In genomic region chr7:100407285-100408180, GRCh38 we compare ENCODE assay signal across 8 cellular contexts. TPM values are rescaled to one million over a fixed set of nuclear protein-coding genes. Genes with fewer than 3 reads are reported as not detected.
A peak's percentile ranks its signal among the peaks of the same experiment; 100 is the strongest.
DNase-seq lines count a peak whose midpoint lies in the region; ATAC-seq, FAIRE-seq and TF ChIP-seq lines count a peak whose summit lies in the region.

No MANE protein-coding gene starts in this region.

- H3K27me3 Mint-ChIP-seq in endodermal cell (ENCODE audit: insufficient read depth): peaks cover 18% of the 10 kb centered on the region
- H3K27me3 Mint-ChIP-seq in naive B cell: no peaks in the 10 kb centered on the region

- H3K9me3 Mint-ChIP-seq in endodermal cell: no peaks in the 10 kb centered on the region
- no peaks in the 10 kb centered on the region for H3K9me3 Mint-ChIP-seq in naive B cell

- no peak for FAIRE-seq in H54 (lab: Jason Lieb, UNC)

- TF ChIP-seq CTCF in WERI-Rb-1 (IDR thresholded peaks at IDR 0.05; ENCODE audit: low read depth, low read length) (peak; percentile 58), endodermal cell (conservative IDR thresholded peaks at IDR 0.05) (peak; percentile 84)

- no peaks in the 10 kb centered on the region for H3K36me3 Mint-ChIP-seq in endodermal cell (ENCODE audit: low read depth)
- H3K36me3 Mint-ChIP-seq in naive B cell: no peaks in the 10 kb centered on the region

- H3K4me3 Mint-ChIP-seq in endodermal cell: no peak overlapping the region
- H3K4me3 Mint-ChIP-seq in naive B cell: no peak overlapping the region

- peak; percentile 64 for ATAC-seq in GM21390 (IDR thresholded peaks at IDR 0.05; ENCODE audit: unreplicated experiment)
- peak; percentile 92 to 95 for ATAC-seq in naive B cell (ENCODE audit: low read depth in 2 of 2)
- no peak for ATAC-seq in GM18858 (IDR thresholded peaks at IDR 0.05; ENCODE audit: unreplicated experiment)

- H3K27ac Mint-ChIP-seq in endodermal cell (no peak overlapping the region), naive B cell (peak overlapping the region in 5 of 6 donors; percentile 7 to 59 (median 31))

- no peaks in the 10 kb centered on the region for H3K27me3 ChIP-seq in WERI-Rb-1 (ENCODE audit: insufficient read depth, low read depth, severe bottlenecking)
- H3K27me3 ChIP-seq in endodermal cell (ENCODE audit: control insufficient read depth, insufficient read depth, low read length, poor library complexity, severe bottlenecking): peaks cover 25% of the 10 kb centered on the region

- H3K9ac ChIP-seq in endodermal cell (ENCODE audit: extremely low read depth, low read length, poor library complexity, severe bottlenecking): no peak overlapping the region

- no peaks in the 10 kb centered on the region for H3K4me1 ChIP-seq in endodermal cell (ENCODE audit: control insufficient read depth, insufficient read depth, low read length)

- 60 to 67% methylated on average over 10 to 12 of the region's 12 CpGs for WGBS in endodermal cell (ENCODE audit: insufficient coverage in 1 of 2, insufficient read length in 1 of 2), 2 experiments

- no peaks in the 10 kb centered on the region for H3K9me3 ChIP-seq in WERI-Rb-1 (ENCODE audit: severe bottlenecking)
- no peaks in the 10 kb centered on the region for H3K9me3 ChIP-seq in endodermal cell (ENCODE audit: control insufficient read depth, low read length)

- H3K36me3 ChIP-seq in WERI-Rb-1: no peaks in the 10 kb centered on the region
- H3K36me3 ChIP-seq in endodermal cell (ENCODE audit: control insufficient read depth, insufficient read depth, low read length): no peaks in the 10 kb centered on the region

- peak; percentile 16 for DNase-seq in COLO668 (lab: John Stamatoyannopoulos, UW; ENCODE audit: unreplicated experiment)
- DNase-seq in NCI-H1930 (lab: John Stamatoyannopoulos, UW): peak; percentile 26 to 43
- peak; percentile 35 for DNase-seq in WERI-Rb-1
- DNase-seq in endodermal cell: peak; percentile 69
- DNase-seq in naive B cell: peak; percentile 72
- no peak for DNase-seq in H54 (ENCODE audit: insufficient read length, low spot score)

- H3K4me1 Mint-ChIP-seq in endodermal cell (peaks cover 5% of the 10 kb centered on the region), naive B cell (peaks cover 0 to 16% (median 11%) of the 10 kb centered on the region in 3 donors)

- H3K27ac ChIP-seq in WERI-Rb-1: no peak overlapping the region
- H3K27ac ChIP-seq in endodermal cell (ENCODE audit: low read depth, low read length): no peak overlapping the region

- TF ChIP-seq POLR2A in H54 (IDR thresholded peaks at IDR 0.05; ENCODE audit: low read depth, low read length): no peak

- H3K4me3 ChIP-seq in WERI-Rb-1 (ENCODE audit: low read depth, low read length) (no peak overlapping the region), endodermal cell (ENCODE audit: low read length) (no peak overlapping the region)

RNA-seq across cellular contexts. Expression of gene ZCWPW1, which starts 21.0 kb away (rescaled TPM):
- 1 to 10 TPM; 1.9 to 2.3 TPM for total RNA-seq in endodermal cell
- 2.0 TPM for polyA plus RNA-seq in endodermal cell (2013, experiment 1 of 2)
- 2.4 TPM for polyA plus RNA-seq in endodermal cell (2013, experiment 2 of 2)
- 10 to 100 TPM in 5 of 6 donors, 1 to 10 TPM in 1; 9.4 to 24.9 (median 13.3) TPM for polyA plus RNA-seq in naive B cell (ENCODE audit: low read depth in 6 of 6)

RNA-seq across cellular contexts. Expression of gene MEPCE, which starts 22.1 kb away (rescaled TPM):
- 10 to 100 TPM; 32.9 to 48.0 TPM for total RNA-seq in endodermal cell
- 37.6 TPM for polyA plus RNA-seq in endodermal cell (2013, experiment 1 of 2)
- 34.8 TPM for polyA plus RNA-seq in endodermal cell (2013, experiment 2 of 2)
- 10 to 100 TPM; 10.9 to 24.6 (median 19.5) TPM for polyA plus RNA-seq in naive B cell (ENCODE audit: low read depth in 6 of 6)

RNA-seq across cellular contexts. Expression of gene PPP1R35, which starts 28.8 kb away (rescaled TPM):
- total RNA-seq in endodermal cell: 10 to 100 TPM; 43.8 to 65.6 TPM
- 46.4 TPM for polyA plus RNA-seq in endodermal cell (2013, experiment 1 of 2)
- polyA plus RNA-seq in endodermal cell (2013, experiment 2 of 2): 47.1 TPM
- 10 to 100 TPM; 21.8 to 46.8 (median 27.5) TPM for polyA plus RNA-seq in naive B cell (ENCODE audit: low read depth in 6 of 6)

RNA-seq across cellular contexts. Expression of gene PILRA, which starts 34.2 kb away (rescaled TPM):
- 10 to 100 TPM in 1 of 2 donors, 1 to 10 TPM in 1; 2.1 to 12.8 TPM for total RNA-seq in endodermal cell
- polyA plus RNA-seq in endodermal cell (2013, experiment 1 of 2): 11.0 TPM
- polyA plus RNA-seq in endodermal cell (2013, experiment 2 of 2): 8.7 TPM
- polyA plus RNA-seq in naive B cell (ENCODE audit: low read depth in 6 of 6): 1 to 10 TPM in 1 of 6 donors, under 1 TPM in 4, not detected in 1; 0.53 to 1.8 (median 0.53) TPM

RNA-seq across cellular contexts. Expression of gene PILRB, which starts 49.6 kb away (rescaled TPM):
- 10 to 100 TPM; 51.9 to 84.4 TPM for total RNA-seq in endodermal cell
- polyA plus RNA-seq in endodermal cell (2013, experiment 1 of 2): 34.1 TPM
- polyA plus RNA-seq in endodermal cell (2013, experiment 2 of 2): 29.7 TPM
- 10 to 100 TPM in 2 of 6 donors, 1 to 10 TPM in 4; 3.5 to 28.7 (median 7.0) TPM for polyA plus RNA-seq in naive B cell (ENCODE audit: low read depth in 6 of 6)
